ENCODE assay signal across 21 cellular contexts in the genomic region with DNA sequence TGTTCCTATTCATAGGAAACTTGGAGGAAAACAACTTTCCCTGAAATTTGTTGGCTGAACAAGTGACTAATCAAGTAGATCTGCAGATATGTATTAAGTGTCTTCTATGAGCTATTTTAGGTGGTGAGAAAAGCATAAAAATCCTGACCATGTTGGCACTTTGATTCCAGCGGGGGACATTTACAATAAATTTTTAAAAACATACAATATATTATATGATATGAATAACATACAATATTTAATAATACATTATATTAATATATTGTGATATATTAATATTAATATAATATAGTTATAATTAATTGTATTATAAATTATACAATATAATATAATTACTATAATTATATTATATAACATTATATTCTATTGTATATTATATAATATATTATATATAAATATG.
A peak's percentile ranks its signal among the peaks of the same experiment; 100 is the strongest.
DNase-seq lines count a peak whose midpoint lies in the region; ATAC-seq, FAIRE-seq and TF ChIP-seq lines count a peak whose summit lies in the region.
"Had no signal": no experiment of that assay in that cellular context is flagged by ENCODE, and none has a peak within 500 bp of the region (broad histone marks: within the 10 kb centered on the region; RNA-seq: fewer than 3 reads in every experiment).

No MANE protein-coding gene starts in this region.

- POLR2A ChIA-PET in HCT116 (lab: Charles Lee) (no interaction called here), WTC11 (lab: Charles Lee) (no interaction called here)

- no peak overlapping the region for H3K4me3 Mint-ChIP-seq in WTC11
- H3K4me3 Mint-ChIP-seq: B cell; CD14-positive monocyte; CD4-positive, alpha-beta T cell; CD8-positive, alpha-beta memory T cell had no signal

- peaks cover 0 to 9% of the 10 kb centered on the region in 2 experiments; a peak in 2 of 4 replicates for H3K4me1 ChIP-seq in HCT116 (ENCODE audit: control insufficient read depth in 1 of 2, insufficient read depth in 2 of 2, low read length in 2 of 2)
- H3K4me1 ChIP-seq: BLaER1 treated with 17β-estradiol and CSF1 and Interleukin-3, amounts not matched to agents 10 nM and 100 nM had no signal

- no peak overlapping the region for H3K4me2 ChIP-seq in HCT116 (ENCODE audit: low read length)
- H3K4me2 ChIP-seq: BLaER1 treated with 17β-estradiol and CSF1 and Interleukin-3, amounts not matched to agents 10 nM and 100 nM had no signal

- H3K27ac Mint-ChIP-seq in WTC11 = no peak overlapping the region
- H3K27ac Mint-ChIP-seq: B cell; CD14-positive monocyte; CD4-positive, alpha-beta T cell; CD8-positive, alpha-beta memory T cell had no signal

- no peak overlapping the region for H3K4me3 ChIP-seq in HCT116 (replicated peaks in 1 of 2; ENCODE audit: low read depth in 1 of 2, low read length in 2 of 2)
- H3K4me3 ChIP-seq: BLaER1 treated with 17β-estradiol and CSF1 and Interleukin-3, amounts not matched to agents 10 nM and 100 nM; GM12878; GM23248 had no signal

- no peaks in the 10 kb centered on the region for H3K9me3 ChIP-seq in HCT116 (ENCODE audit: control insufficient read depth in 1 of 2, insufficient read depth in 1 of 2, low read depth in 1 of 2, low read length in 2 of 2)
- H3K9me3 ChIP-seq: BLaER1 treated with 17β-estradiol and CSF1 and Interleukin-3, amounts not matched to agents 10 nM and 100 nM had no signal

- intact Hi-C loops in HCT116 (cut with micrococcal nuclease) = no loop called here

- FAIRE-seq in endometrium (lab: Jason Lieb, UNC) = peak; percentile 92
- FAIRE-seq: D721Med, GM12878, GM19239, H1 had no signal

- peak overlapping the region; percentile 19 for H2AFZ ChIP-seq in HCT116 (ENCODE audit: low read depth, low read length, poor library complexity, severe bottlenecking)
- H2AFZ ChIP-seq: GM23248 had no signal

- H3K27me3 ChIP-seq in HCT116 (ENCODE audit: insufficient read depth, low read length) = no peaks in the 10 kb centered on the region
- H3K27me3 ChIP-seq: BLaER1 treated with 17β-estradiol and CSF1 and Interleukin-3, amounts not matched to agents 10 nM and 100 nM had no signal

- no peak overlapping the region for H3K27ac ChIP-seq in HCT116 (ENCODE audit: low read depth, low read length)
- H3K27ac ChIP-seq: BLaER1 treated with 17β-estradiol and CSF1 and Interleukin-3, amounts not matched to agents 10 nM and 100 nM; GM23248 had no signal

- CTCF ChIA-PET in HCT116 (lab: Charles Lee) = interaction anchor here (1.4 kb wide), 1 partner anchor 285 kb away, joined by 4 read pairs; no protein-coding TSS in a partner anchor
- CTCF ChIA-PET in WTC11 (lab: Charles Lee) = no interaction called here

- TF ChIP-seq POLR2A in HCT116 (IDR thresholded peaks at IDR 0.05; ENCODE audit: borderline replicate concordance, extremely low read depth, insufficient read depth, insufficient read length) = no peak

- ATAC-seq in HCT116 = no peak
- ATAC-seq in WTC11 = no peak
- ATAC-seq: GM12878 had no signal

- H3K9ac ChIP-seq in HCT116 (ENCODE audit: low read length) = no peak overlapping the region
- H3K9ac ChIP-seq: BLaER1 treated with 17β-estradiol and CSF1 and Interleukin-3, amounts not matched to agents 10 nM and 100 nM; GM23248 had no signal

- TF ChIP-seq RAD21 in HCT116 (IDR thresholded peaks at IDR 0.05; ENCODE audit: low read depth) = no peak

- H3K9me3 Mint-ChIP-seq in WTC11 = no peaks in the 10 kb centered on the region

- H3K79me2 ChIP-seq in HCT116 (ENCODE audit: insufficient read depth, low read length) = no peaks in the 10 kb centered on the region

- H3K9me2 ChIP-seq in HCT116 (ENCODE audit: insufficient read depth) = no peaks in the 10 kb centered on the region

- TF ChIP-seq CTCF in HCT116 (IDR thresholded peaks at IDR 0.05 in 2 of 3, conservative IDR thresholded peaks at IDR 0.05 in 1 of 3; ENCODE audit: borderline replicate concordance in 1 of 3, insufficient read depth in 1 of 3, low read depth in 2 of 3, low read length in 2 of 3) = no peak
- no peak for TF ChIP-seq CTCF in WTC11 (IDR thresholded peaks at IDR 0.05)
- TF ChIP-seq CTCF in GM10266 (IDR thresholded peaks at IDR 0.05; ENCODE audit: control insufficient read depth, insufficient read depth, low read depth, missing control alignments) = no peak

- H3K36me3 ChIP-seq in HCT116 (ENCODE audit: control insufficient read depth in 1 of 2, insufficient read depth in 2 of 2, low read length in 2 of 2) = no peaks in the 10 kb centered on the region
- H3K36me3 ChIP-seq: BLaER1 treated with 17β-estradiol and CSF1 and Interleukin-3, amounts not matched to agents 10 nM and 100 nM had no signal

- DNase-seq in HCT116 (ENCODE audit: low read depth, low spot score) (no peak), WTC11 (ENCODE audit: low spot score) (no peak), HUDEP-2 (lab: John Stamatoyannopoulos, UW; ENCODE audit: unreplicated experiment in 76 of 76) (no peak), SKM-1 (lab: John Stamatoyannopoulos, UW; ENCODE audit: unreplicated experiment) (no peak), NCI-H187 (lab: John Stamatoyannopoulos, UW) (no peak), GM10266 (ENCODE audit: extremely low spot score) (no peak)
- DNase-seq: CD4-positive, alpha-beta T cell; CD8-positive, alpha-beta memory T cell; DMS 273 treated with DMSO at 0.1 percent for 48 hours; DMS79 treated with DMSO at 0.1 percent for 48 hours; GM23248; H7; HCEC 1CT had no signal

- no peaks in the 10 kb centered on the region for H3K4me1 Mint-ChIP-seq in WTC11
- H3K4me1 Mint-ChIP-seq: B cell; CD14-positive monocyte; CD8-positive, alpha-beta memory T cell had no signal

- H4K20me1 ChIP-seq in HCT116 (ENCODE audit: insufficient read depth) = no peaks in the 10 kb centered on the region
- H4K20me1 ChIP-seq: BLaER1 treated with 17β-estradiol and CSF1 and Interleukin-3, amounts not matched to agents 10 nM and 100 nM had no signal

- no peaks in the 10 kb centered on the region for H3K36me3 Mint-ChIP-seq in WTC11
- H3K36me3 Mint-ChIP-seq: CD14-positive monocyte; CD8-positive, alpha-beta memory T cell had no signal

- RAD21 ChIA-PET in HCT116 (lab: Charles Lee; ENCODE audit: low non-redundant PET in 1 of 2, low total read pairs in 2 of 2, uncharacterized antibody in 2 of 2, unreplicated experiment in 2 of 2) = no interaction called here

- BruUV-seq in HCT116 (replicated peaks; lab: Mats Ljungman, UMichigan) = no TSS peak

- no peaks in the 10 kb centered on the region for H3K27me3 Mint-ChIP-seq in WTC11 (ENCODE audit: low read depth)
- H3K27me3 Mint-ChIP-seq: B cell; CD4-positive, alpha-beta T cell; CD8-positive, alpha-beta memory T cell had no signal

TF ChIP-seq in HCT116, 20 proteins besides CTCF, POLR2A, EP300 and RAD21 (continues in another document):
- TF ChIP-seq ZNF274 (IDR thresholded peaks at IDR 0.05; ENCODE audit: low read depth, low read length) (no peak), YY1 (IDR thresholded peaks at IDR 0.05; ENCODE audit: extremely low read depth, insufficient replicate concordance, low read depth, low read length) (no peak)
- TF ChIP-seq, protein P1, sequence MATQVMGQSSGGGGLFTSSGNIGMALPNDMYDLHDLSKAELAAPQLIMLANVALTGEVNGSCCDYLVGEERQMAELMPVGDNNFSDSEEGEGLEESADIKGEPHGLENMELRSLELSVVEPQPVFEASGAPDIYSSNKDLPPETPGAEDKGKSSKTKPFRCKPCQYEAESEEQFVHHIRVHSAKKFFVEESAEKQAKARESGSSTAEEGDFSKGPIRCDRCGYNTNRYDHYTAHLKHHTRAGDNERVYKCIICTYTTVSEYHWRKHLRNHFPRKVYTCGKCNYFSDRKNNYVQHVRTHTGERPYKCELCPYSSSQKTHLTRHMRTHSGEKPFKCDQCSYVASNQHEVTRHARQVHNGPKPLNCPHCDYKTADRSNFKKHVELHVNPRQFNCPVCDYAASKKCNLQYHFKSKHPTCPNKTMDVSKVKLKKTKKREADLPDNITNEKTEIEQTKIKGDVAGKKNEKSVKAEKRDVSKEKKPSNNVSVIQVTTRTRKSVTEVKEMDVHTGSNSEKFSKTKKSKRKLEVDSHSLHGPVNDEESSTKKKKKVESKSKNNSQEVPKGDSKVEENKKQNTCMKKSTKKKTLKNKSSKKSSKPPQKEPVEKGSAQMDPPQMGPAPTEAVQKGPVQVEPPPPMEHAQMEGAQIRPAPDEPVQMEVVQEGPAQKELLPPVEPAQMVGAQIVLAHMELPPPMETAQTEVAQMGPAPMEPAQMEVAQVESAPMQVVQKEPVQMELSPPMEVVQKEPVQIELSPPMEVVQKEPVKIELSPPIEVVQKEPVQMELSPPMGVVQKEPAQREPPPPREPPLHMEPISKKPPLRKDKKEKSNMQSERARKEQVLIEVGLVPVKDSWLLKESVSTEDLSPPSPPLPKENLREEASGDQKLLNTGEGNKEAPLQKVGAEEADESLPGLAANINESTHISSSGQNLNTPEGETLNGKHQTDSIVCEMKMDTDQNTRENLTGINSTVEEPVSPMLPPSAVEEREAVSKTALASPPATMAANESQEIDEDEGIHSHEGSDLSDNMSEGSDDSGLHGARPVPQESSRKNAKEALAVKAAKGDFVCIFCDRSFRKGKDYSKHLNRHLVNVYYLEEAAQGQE (IDR thresholded peaks at IDR 0.05; ENCODE audit: low read depth) = no peak

TF ChIP-seq in WTC11, 78 proteins besides CTCF, POLR2A, EP300 and RAD21:
- TF ChIP-seq HMGA2 (CRISPR knock-in tag; IDR thresholded peaks at IDR 0.05) (peak; percentile 91), MXD4 (CRISPR knock-in tag; IDR thresholded peaks at IDR 0.05; ENCODE audit: borderline replicate concordance) (no peak)
